ENCODE assay signal across 8 cellular contexts in the genomic region with DNA sequence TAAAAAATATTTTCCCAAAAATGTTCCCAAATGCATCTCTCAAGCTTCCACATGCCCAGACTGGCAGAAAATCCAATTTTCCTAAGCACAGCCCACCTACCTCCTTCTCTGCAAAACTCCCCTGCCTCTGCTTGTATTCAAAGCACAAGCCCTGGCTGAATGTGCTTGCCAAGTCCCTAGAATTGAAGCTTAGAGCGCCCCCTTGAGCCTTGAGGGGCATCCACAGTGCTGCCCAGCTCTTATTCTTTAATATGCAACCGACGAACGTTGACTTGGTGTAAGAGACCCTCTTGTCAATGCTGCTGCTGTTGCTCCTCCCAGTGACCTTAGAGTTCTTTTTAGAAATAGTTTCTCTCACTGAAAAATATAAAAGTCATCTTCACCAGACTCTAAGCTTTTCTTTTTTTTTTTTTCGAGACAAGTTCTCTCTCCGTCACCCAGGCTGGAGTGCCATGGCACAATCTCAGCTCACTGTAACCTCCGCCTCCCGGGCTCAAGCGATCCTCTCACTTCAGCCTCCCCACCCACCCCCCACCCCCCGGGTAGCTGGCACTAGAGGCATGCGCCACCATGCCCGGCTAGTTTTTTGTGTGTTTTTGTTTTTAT.
DNase-seq lines count a peak whose midpoint lies in the region; ATAC-seq and TF ChIP-seq lines count a peak whose summit lies in the region.

No MANE protein-coding gene starts in this region.

- no peaks in the 10 kb centered on the region for H3K4me1 ChIP-seq in CD4-positive, CD25-positive, alpha-beta regulatory T cell (ENCODE audit: control insufficient read depth, insufficient read depth, low read length, poor library complexity, severe bottlenecking)
- H3K4me1 ChIP-seq in HEK293 (ENCODE audit: control insufficient read depth, insufficient read depth, low read length): no peaks in the 10 kb centered on the region

- no peaks in the 10 kb centered on the region for H3K36me3 ChIP-seq in CD4-positive, CD25-positive, alpha-beta regulatory T cell (ENCODE audit: control insufficient read depth, insufficient read depth, low read length)
- no peaks in the 10 kb centered on the region for H3K36me3 ChIP-seq in HEK293 (ENCODE audit: control insufficient read depth in 2 of 2, insufficient read depth in 1 of 2, low read length in 2 of 2)

- H3K4me3 ChIP-seq in CD4-positive, CD25-positive, alpha-beta regulatory T cell (ENCODE audit: low read depth, low read length): no peak overlapping the region
- no peak overlapping the region for H3K4me3 ChIP-seq in HEK293 (ENCODE audit: low read depth, low read length)

- peaks cover 0 to 4% (median 0%) of the 10 kb centered on the region in 4 donors for H3K4me1 Mint-ChIP-seq in CD4-positive, CD25-positive, alpha-beta regulatory T cell
- H3K4me1 Mint-ChIP-seq in activated CD4-positive, alpha-beta T cell treated with anti-CD3 and anti-CD28 coated beads for 36 hours: peaks cover 4% of the 10 kb centered on the region
- no peaks in the 10 kb centered on the region for H3K4me1 Mint-ChIP-seq in chondrocyte (ENCODE audit: low read depth)

- no peak overlapping the region for H3K4me3 Mint-ChIP-seq in CD4-positive, CD25-positive, alpha-beta regulatory T cell
- H3K4me3 Mint-ChIP-seq in activated CD4-positive, alpha-beta T cell treated with anti-CD3 and anti-CD28 coated beads for 36 hours: no peak overlapping the region
- H3K4me3 Mint-ChIP-seq in chondrocyte (ENCODE audit: unreplicated experiment): no peak overlapping the region

- no peaks in the 10 kb centered on the region for H3K36me3 Mint-ChIP-seq in CD4-positive, CD25-positive, alpha-beta regulatory T cell
- H3K36me3 Mint-ChIP-seq in activated CD4-positive, alpha-beta T cell treated with anti-CD3 and anti-CD28 coated beads for 36 hours (ENCODE audit: low read depth): no peaks in the 10 kb centered on the region
- no peaks in the 10 kb centered on the region for H3K36me3 Mint-ChIP-seq in chondrocyte (ENCODE audit: low read depth)

- H3K27ac Mint-ChIP-seq in CD4-positive, CD25-positive, alpha-beta regulatory T cell: peak overlapping the region in 1 of 3 donors; percentile 43
- no peak overlapping the region for H3K27ac Mint-ChIP-seq in activated CD4-positive, alpha-beta T cell treated with anti-CD3 and anti-CD28 coated beads for 36 hours
- H3K27ac Mint-ChIP-seq in chondrocyte (ENCODE audit: unreplicated experiment): no peak overlapping the region

- peaks cover 0 to 2% (median 0%) of the 10 kb centered on the region in 7 donors for H3K9me3 Mint-ChIP-seq in CD4-positive, CD25-positive, alpha-beta regulatory T cell
- no peaks in the 10 kb centered on the region for H3K9me3 Mint-ChIP-seq in activated CD4-positive, alpha-beta T cell treated with anti-CD3 and anti-CD28 coated beads for 36 hours (ENCODE audit: low read depth)
- H3K9me3 Mint-ChIP-seq in chondrocyte (ENCODE audit: low read depth): no peaks in the 10 kb centered on the region

- intact Hi-C loops in activated CD4-positive, alpha-beta T cell treated with anti-CD3 and anti-CD28 coated beads for 36 hours (cut with DNase I, micrococcal nuclease): loop anchor here (1.0 to 2.0 kb wide), 3 partner anchors 130 to 180 kb away; no protein-coding TSS in a partner anchor

- TF ChIP-seq CTCF in HEK293 (tag by site-specific recombination; IDR thresholded peaks at IDR 0.05): no peak
- peak; percentile 87 for TF ChIP-seq CTCF in chondrocyte (IDR thresholded peaks at IDR 0.05)

- POLR2A ChIA-PET in HEK293 (lab: Yijun Ruan, JAX): interaction anchor here (0.5 to 0.7 kb wide), 2 partner anchors 384 to 498 kb away, joined by 4 read pairs; no protein-coding TSS in a partner anchor
- POLR2A ChIA-PET in activated CD4-positive, alpha-beta T cell treated with anti-CD3 and anti-CD28 coated beads for 36 hours (lab: Charles Lee): interaction anchor here (0.6 to 1.1 kb wide), 4 partner anchors 68 to 186 kb away, joined by 3 to 4 read pairs (median 3); no protein-coding TSS in a partner anchor

- H3K27me3 ChIP-seq in CD4-positive, CD25-positive, alpha-beta regulatory T cell (ENCODE audit: control insufficient read depth, insufficient read depth, low read length): peaks cover 2% of the 10 kb centered on the region

- H3K27ac ChIP-seq in CD4-positive, CD25-positive, alpha-beta regulatory T cell (ENCODE audit: insufficient read depth, low read length, poor library complexity, severe bottlenecking): no peak overlapping the region
- H3K27ac ChIP-seq in HEK293 (ENCODE audit: extremely low read depth, low read depth, low read length): no peak overlapping the region

- CTCF ChIA-PET in HEK293 (lab: Yijun Ruan, JAX): interaction anchor here (0.6 to 4.5 kb wide), 60 partner anchors 10 to 763 kb away, joined by 3 to 47 read pairs (median 4); partner anchors contain the start of genes ABTB2 and LMO2
- CTCF ChIA-PET in activated CD4-positive, alpha-beta T cell treated with anti-CD3 and anti-CD28 coated beads for 36 hours (lab: Charles Lee): interaction anchor here (0.6 to 3.9 kb wide), 45 partner anchors 9 to 1288 kb away, joined by 3 to 38 read pairs (median 4); no protein-coding TSS in a partner anchor

- peak in 1 of 2 donors; percentile 66 for ATAC-seq in CD4-positive, CD25-positive, alpha-beta regulatory T cell (ENCODE audit: low read depth in 2 of 2)
- ATAC-seq in activated CD4-positive, alpha-beta T cell treated with anti-CD3 and anti-CD28 coated beads for 36 hours: peak; percentile 91
- ATAC-seq in left lobe of liver (peak; percentile 91), GM19023 (IDR thresholded peaks at IDR 0.05; ENCODE audit: unreplicated experiment) (no peak)

- peaks cover 17% of the 10 kb centered on the region for H3K27me3 Mint-ChIP-seq in CD4-positive, CD25-positive, alpha-beta regulatory T cell
- H3K27me3 Mint-ChIP-seq in activated CD4-positive, alpha-beta T cell treated with anti-CD3 and anti-CD28 coated beads for 36 hours: peaks cover 7% of the 10 kb centered on the region
- H3K27me3 Mint-ChIP-seq in chondrocyte (ENCODE audit: low read depth): peaks cover 3% of the 10 kb centered on the region

- H3K9me3 ChIP-seq in CD4-positive, CD25-positive, alpha-beta regulatory T cell (ENCODE audit: control insufficient read depth in 2 of 2, low read length in 2 of 2): no peaks in the 10 kb centered on the region
- H3K9me3 ChIP-seq in HEK293 (ENCODE audit: control insufficient read depth, insufficient read depth, low read depth, low read length): no peaks in the 10 kb centered on the region

- DNase-seq in CD4-positive, CD25-positive, alpha-beta regulatory T cell: peak; percentile 30 to 79 (median 57)
- DNase-seq in NCI-H446 treated with DMSO at 0.1 percent for 48 hours (lab: John Stamatoyannopoulos, UW) (peak; percentile 77), chondrocyte (ENCODE audit: low spot score) (no peak), left lobe of liver (ENCODE audit: low spot score) (peak; percentile 66)
- peak; percentile 87 for DNase-seq in activated CD4-positive, alpha-beta T cell treated with anti-CD3 and anti-CD28 coated beads for 36 hours
- DNase-seq in stimulated activated CD4-positive, alpha-beta T cell treated with anti-CD3 and anti-CD28 coated beads, Interleukin-4, amount 100 ng/mL, for 24 hours: peak; percentile 83

TF ChIP-seq in HEK293, 187 proteins besides CTCF, POLR2A, EP300 and RAD21:
- peak; percentile 66 for TF ChIP-seq ZNF654 (tag by site-specific recombination; IDR thresholded peaks at IDR 0.05; ENCODE audit: low read depth)
- no peak for TF ChIP-seq ZNF677 (tag by site-specific recombination; IDR thresholded peaks at IDR 0.05)
- no peak for TF ChIP-seq ZSCAN4 (tag by site-specific recombination; IDR thresholded peaks at IDR 0.05)
- no peak for TF ChIP-seq ZNF426 (tag by site-specific recombination; IDR thresholded peaks at IDR 0.05)
- no peak for TF ChIP-seq ZNF416 (tag by site-specific recombination; IDR thresholded peaks at IDR 0.05)
- no peak for TF ChIP-seq ZNF18 (tag by site-specific recombination; IDR thresholded peaks at IDR 0.05)
- no peak for TF ChIP-seq SP7 (tag by site-specific recombination; IDR thresholded peaks at IDR 0.05)
